Comparison of ENCODE assay signal across 14 cellular contexts in the genomic region with DNA sequence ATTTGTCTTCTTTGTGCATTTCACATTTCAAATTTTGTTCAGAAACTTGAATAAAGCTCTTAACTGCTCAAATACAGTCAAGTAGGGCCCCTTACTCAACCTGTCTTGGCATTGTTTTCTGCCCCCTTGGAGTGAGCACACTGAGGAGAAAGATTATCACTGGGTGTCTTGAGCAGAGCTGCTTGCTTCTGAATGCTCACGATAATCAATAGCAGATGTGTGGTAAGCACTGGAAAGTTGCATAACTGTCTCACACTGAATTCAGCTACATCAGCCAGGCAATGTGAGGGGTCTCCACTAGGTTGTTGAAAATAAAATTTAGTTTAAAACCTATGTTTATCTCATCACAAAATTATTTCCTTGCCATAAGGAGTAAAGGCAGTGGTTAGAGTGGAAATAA. TPM values are rescaled to one million over a fixed set of nuclear protein-coding genes. Genes with fewer than 3 reads are reported as not detected.
DNase-seq lines count a peak whose midpoint lies in the region; ATAC-seq and TF ChIP-seq lines count a peak whose summit lies in the region.
"Had no signal": no experiment of that assay in that cellular context is flagged by ENCODE, and none has a peak within 500 bp of the region (broad histone marks: within the 10 kb centered on the region; RNA-seq: fewer than 3 reads in every experiment).

No MANE protein-coding gene starts in this region.

- ATAC-seq in CD4-positive, alpha-beta T cell (ENCODE audit: poor library complexity) = no peak
- no peak for ATAC-seq in memory B cell (ENCODE audit: low read depth)
- no peak for ATAC-seq in GM19463 (IDR thresholded peaks at IDR 0.05; ENCODE audit: unreplicated experiment)
- no peak for ATAC-seq in heart left ventricle
- ATAC-seq in PC-3 = no peak
- ATAC-seq: right cardiac atrium had no signal

- TF ChIP-seq POLR2A in heart left ventricle (IDR thresholded peaks at IDR 0.05) = no peak

- H3K27ac ChIP-seq in CD4-positive, alpha-beta T cell (ENCODE audit: low read depth, low read length) = no peak overlapping the region
- H3K27ac ChIP-seq in heart left ventricle (no peak overlapping the region), PC-3 (ENCODE audit: low read length) (no peak overlapping the region)
- H3K27ac ChIP-seq: testis had no signal

- H3K4me3 ChIP-seq in HFF-Myc (replicated peaks; ENCODE audit: low read depth, low read length) (no peak overlapping the region), heart left ventricle (no peak overlapping the region), PC-3 (ENCODE audit: low read length) (no peak overlapping the region)
- H3K4me3 ChIP-seq: testis had no signal

- H3K27me3 Mint-ChIP-seq in CD4-positive, alpha-beta T cell = no peaks in the 10 kb centered on the region
- no peaks in the 10 kb centered on the region for H3K27me3 Mint-ChIP-seq in activated naive CD8-positive, alpha-beta T cell treated with anti-CD3 and anti-CD28 coated beads for 36 hours
- no peaks in the 10 kb centered on the region for H3K27me3 Mint-ChIP-seq in memory B cell

- H3K9me2 ChIP-seq in PC-3 (replicated peaks; ENCODE audit: low read length) = no peaks in the 10 kb centered on the region

- no TSS peak for BruUV-seq in PC-3 (replicated peaks; lab: Mats Ljungman, UMichigan)

- H3K36me3 ChIP-seq in heart left ventricle (no peaks in the 10 kb centered on the region), PC-3 (ENCODE audit: low read depth, low read length) (no peaks in the 10 kb centered on the region)

- H3F3A ChIP-seq in PC-3 (ENCODE audit: low read length, unreplicated experiment) = no peaks in the 10 kb centered on the region

- no peaks in the 10 kb centered on the region for H3K27me3 ChIP-seq in CD4-positive, alpha-beta T cell (ENCODE audit: control insufficient read depth, insufficient read depth, low read length)
- H3K27me3 ChIP-seq in heart left ventricle = no peaks in the 10 kb centered on the region
- no peaks in the 10 kb centered on the region for H3K27me3 ChIP-seq in PC-3 (ENCODE audit: low read length)
- H3K27me3 ChIP-seq: testis had no signal

- peak overlapping the region; percentile 11 for H3K4me3 Mint-ChIP-seq in CD4-positive, alpha-beta T cell
- no peak overlapping the region for H3K4me3 Mint-ChIP-seq in activated naive CD8-positive, alpha-beta T cell treated with anti-CD3 and anti-CD28 coated beads for 36 hours
- H3K4me3 Mint-ChIP-seq in memory B cell = peak overlapping the region; percentile 14

- WGBS in heart left ventricle, 4 donors = 70 to 95% (median 90%) methylated on average over 1 of the region's 1 CpG

- H3K9me3 ChIP-seq in CD4-positive, alpha-beta T cell (ENCODE audit: control insufficient read depth, low read length) = no peaks in the 10 kb centered on the region
- H3K9me3 ChIP-seq in heart left ventricle (no peaks in the 10 kb centered on the region), PC-3 (ENCODE audit: low read length) (no peaks in the 10 kb centered on the region)
- H3K9me3 ChIP-seq: testis had no signal

- H3K9ac ChIP-seq in PC-3 (ENCODE audit: low read length) = no peak overlapping the region

- DNase-seq in CD4-positive, alpha-beta T cell = no peak
- DNase-seq in HFF-Myc (ENCODE audit: extremely low read depth, low read depth) = peak; percentile 66
- DNase-seq in activated naive CD8-positive, alpha-beta T cell treated with anti-CD3 and anti-CD28 coated beads for 36 hours = no peak
- no peak for DNase-seq in memory B cell (ENCODE audit: low spot score in 2 of 2)
- DNase-seq in heart left ventricle = no peak
- DNase-seq in NCI-H2081 (lab: John Stamatoyannopoulos, UW) = no peak
- DNase-seq in PC-3 = no peak
- DNase-seq: activated CD8-positive, alpha-beta memory T cell treated with anti-CD3 and anti-CD28 coated beads, Interleukin-2, amount 50 U/mL, for 48 hours; KBM-7; NCI-H2081 treated with DMSO at 0.1 percent for 48 hours; right cardiac atrium; T-helper 9 cell; testis had no signal

- H3K4me2 ChIP-seq in PC-3 (ENCODE audit: low read length) = no peak overlapping the region

- H3K79me2 ChIP-seq in PC-3 (ENCODE audit: low read length) = no peaks in the 10 kb centered on the region

- peak overlapping the region; percentile 86 for H3K27ac Mint-ChIP-seq in CD4-positive, alpha-beta T cell
- peak overlapping the region; percentile 90 for H3K27ac Mint-ChIP-seq in activated naive CD8-positive, alpha-beta T cell treated with anti-CD3 and anti-CD28 coated beads for 36 hours
- H3K27ac Mint-ChIP-seq in memory B cell = peak overlapping the region; percentile 60

- no peaks in the 10 kb centered on the region for H4K20me1 ChIP-seq in PC-3 (ENCODE audit: low read length)

- H3K4me1 ChIP-seq in heart left ventricle (peaks cover 0 to 56% (median 0%) of the 10 kb centered on the region in 12 donors), PC-3 (ENCODE audit: insufficient read depth, low read length) (0 out of 2 replicates have a peak, but pooled peaks cover 4% of the 10 kb centered on the region)
- H3K4me1 ChIP-seq: testis had no signal

- H3K9me3 Mint-ChIP-seq in CD4-positive, alpha-beta T cell = no peaks in the 10 kb centered on the region
- peaks cover 3% of the 10 kb centered on the region for H3K9me3 Mint-ChIP-seq in activated naive CD8-positive, alpha-beta T cell treated with anti-CD3 and anti-CD28 coated beads for 36 hours
- no peaks in the 10 kb centered on the region for H3K9me3 Mint-ChIP-seq in memory B cell

- POLR2A ChIA-PET in CD4-positive, alpha-beta T cell (lab: Charles Lee) = interaction anchor here (0.9 to 17.9 kb wide), 4 partner anchors 10 to 19 kb away, joined by 3 to 301 read pairs (median 4); partner anchors contain the start of gene TNFAIP8
- POLR2A ChIA-PET in PC-3 (lab: Charles Lee; ENCODE audit: unreplicated experiment) = interaction anchor here (0.6 kb wide), 1 partner anchor 54 kb away, joined by 9 read pairs; no protein-coding TSS in a partner anchor

- intact Hi-C loops in CD4-positive, alpha-beta T cell (cut with DNase I, micrococcal nuclease) = loop anchor here in 1 of 2 experiments (5.0 kb wide), 1 partner anchor 39 kb away; no protein-coding TSS in a partner anchor
- intact Hi-C loops in heart left ventricle (cut with DNase I) = no loop called here
- intact Hi-C loops in PC-3 (cut with micrococcal nuclease) = no loop called here

- H2AFZ ChIP-seq in PC-3 (ENCODE audit: low read length) = no peak overlapping the region

- CTCF ChIA-PET in CD4-positive, alpha-beta T cell (lab: Charles Lee) = interaction anchor here (0.7 to 2.9 kb wide), 3 partner anchors 9 to 32 kb away, joined by 4 to 10 read pairs (median 4); no protein-coding TSS in a partner anchor
- CTCF ChIA-PET in PC-3 (lab: Charles Lee) = no interaction called here

- peaks cover 55% of the 10 kb centered on the region for H3K36me3 Mint-ChIP-seq in CD4-positive, alpha-beta T cell (ENCODE audit: low read depth)
- peaks cover 68% of the 10 kb centered on the region for H3K36me3 Mint-ChIP-seq in activated naive CD8-positive, alpha-beta T cell treated with anti-CD3 and anti-CD28 coated beads for 36 hours
- peaks cover 27% of the 10 kb centered on the region for H3K36me3 Mint-ChIP-seq in memory B cell

- no peak for TF ChIP-seq CTCF in CD4-positive, alpha-beta T cell (IDR thresholded peaks at IDR 0.05)
- TF ChIP-seq CTCF in HFF-Myc (IDR thresholded peaks at IDR 0.05; ENCODE audit: low read depth, low read length, missing control alignments) = no peak
- no peak for TF ChIP-seq CTCF in heart left ventricle (IDR thresholded peaks at IDR 0.05)
- no peak for TF ChIP-seq CTCF in PC-3 (conservative IDR thresholded peaks at IDR 0.05; ENCODE audit: low read depth, low read length)

- H3K4me1 Mint-ChIP-seq in CD4-positive, alpha-beta T cell (ENCODE audit: low read depth) = peaks cover 96% of the 10 kb centered on the region
- H3K4me1 Mint-ChIP-seq in activated naive CD8-positive, alpha-beta T cell treated with anti-CD3 and anti-CD28 coated beads for 36 hours = peaks cover 84% of the 10 kb centered on the region
- H3K4me1 Mint-ChIP-seq in memory B cell = peaks cover 75% of the 10 kb centered on the region

RNA-seq across cellular contexts. Expression of gene TNFAIP8, which starts 7.8 kb away (rescaled TPM):
- total RNA-seq in CD4-positive, alpha-beta T cell = 100 to 1,000 TPM; 106 to 114 TPM
- total RNA-seq in activated naive CD8-positive, alpha-beta T cell treated with anti-CD3 and anti-CD28 coated beads for 36 hours = 100 to 1,000 TPM; 176 to 178 TPM
- total RNA-seq in heart left ventricle (10 to 100 TPM in 7 of 9 donors, 1 to 10 TPM in 2; 3.6 to 30.8 (median 13.9) TPM), PC-3 (2014; rRNA removed) (11.8 and 20.0 TPM in 2 replicates)
- polyA plus RNA-seq in heart left ventricle = 1 to 10 TPM; 5.1 to 10.0 TPM
